ENCODE assay signal across 8 cellular contexts in the genomic region with DNA sequence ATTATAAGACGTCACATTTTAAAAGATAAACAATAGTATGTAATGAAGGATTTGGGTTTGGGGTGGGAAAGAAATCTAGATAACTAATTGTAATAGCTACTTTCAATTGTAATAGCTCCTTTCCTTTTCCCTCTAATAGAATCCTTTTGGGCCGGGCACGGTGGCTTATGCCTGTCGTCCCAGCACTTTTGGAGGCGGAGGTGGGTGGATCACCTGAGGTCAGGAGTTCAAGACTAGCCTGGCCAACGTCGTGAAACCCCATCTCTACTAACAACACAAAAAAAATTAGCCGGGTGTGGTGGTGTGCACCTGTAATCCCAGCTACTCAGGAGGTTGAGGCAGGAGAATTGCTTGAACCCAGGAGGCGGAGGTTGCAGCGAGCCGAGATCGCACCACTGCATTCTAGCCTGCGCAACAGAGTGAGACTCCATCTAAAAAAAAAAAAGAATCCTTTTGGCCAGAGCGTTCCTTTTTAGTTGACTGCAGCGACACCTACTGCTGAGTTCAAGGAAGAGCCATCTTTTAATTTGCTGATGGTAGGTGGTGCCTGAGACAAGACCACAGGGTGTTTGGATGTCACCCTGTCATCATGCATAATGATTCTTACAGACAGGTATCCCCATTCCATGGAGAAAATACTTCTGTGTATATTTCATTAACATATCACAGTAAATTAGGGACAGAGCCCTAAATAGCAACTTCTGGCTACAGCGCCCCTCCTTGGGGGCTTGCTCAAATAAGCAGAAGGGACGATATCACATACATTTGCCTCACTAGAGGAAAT.
DNase-seq lines count a peak whose midpoint lies in the region; ATAC-seq and TF ChIP-seq lines count a peak whose summit lies in the region.

No MANE protein-coding gene starts in this region.

- peak; percentile 60 to 63 for DNase-seq in AML-193 (lab: John Stamatoyannopoulos, UW)
- peak; percentile 62 for DNase-seq in NCI-H2196 (lab: John Stamatoyannopoulos, UW; ENCODE audit: unreplicated experiment)
- DNase-seq in activated CD4-positive, CD25-positive, alpha-beta regulatory T cell treated with anti-CD3 and anti-CD28 coated beads, Interleukin-2, amount 50 U/mL, for 72 hours: peak; percentile 31
- DNase-seq in epithelial cell of proximal tubule (ENCODE audit: low read depth): no peak
- DNase-seq in mucosa of gallbladder (ENCODE audit: low spot score): peak; percentile 35
- peak in 26 of 49 donors; percentile 1 to 34 (median 10) for DNase-seq in substantia nigra (lab: John Stamatoyannopoulos, UW)

- H3K4me3 ChIP-seq in epithelial cell of proximal tubule (ENCODE audit: low read depth, low read length): no peak overlapping the region

- TF ChIP-seq CTCF in epithelial cell of proximal tubule (conservative IDR thresholded peaks at IDR 0.05; ENCODE audit: low read depth, low read length): peak; percentile 79

- ATAC-seq in GM18861 (IDR thresholded peaks at IDR 0.05; ENCODE audit: unreplicated experiment): peak; percentile 73
- peak; percentile 74 for ATAC-seq in HG03280 (IDR thresholded peaks at IDR 0.05; ENCODE audit: unreplicated experiment)

- no peak overlapping the region for H3K27ac ChIP-seq in substantia nigra (ENCODE audit: low read depth, low read length, poor library complexity, severe bottlenecking)
